8 cellular contexts compared by ENCODE assay signal in genomic region chr6:166830185-166830890, GRCh38.
A peak's percentile ranks its signal among the peaks of the same experiment; 100 is the strongest.
DNase-seq lines count a peak whose midpoint lies in the region; ATAC-seq, FAIRE-seq and TF ChIP-seq lines count a peak whose summit lies in the region.

No MANE protein-coding gene starts in this region.

- H3K4me1 ChIP-seq in GM12878 (ENCODE audit: control insufficient read depth, insufficient read depth, low read length): peaks cover 19% of the 10 kb centered on the region
- no peaks in the 10 kb centered on the region for H3K4me1 ChIP-seq in MM.1S (ENCODE audit: low read length)

- H3K4me1 Mint-ChIP-seq in mesothelial cell of epicardium: peaks cover 2% of the 10 kb centered on the region

- no peaks in the 10 kb centered on the region for H4K20me1 ChIP-seq in GM12878 (ENCODE audit: control insufficient read depth, insufficient read depth)
- H4K20me1 ChIP-seq in MM.1S (ENCODE audit: insufficient read depth, low read length): no peaks in the 10 kb centered on the region

- TF ChIP-seq RAD21 in GM12878 (IDR thresholded peaks at IDR 0.05; ENCODE audit: insufficient read depth, low read depth, low read length): no peak

- H3K4me2 ChIP-seq in GM12878 (ENCODE audit: control insufficient read depth, insufficient read depth): peak overlapping the region; percentile 88
- H3K4me2 ChIP-seq in MM.1S (ENCODE audit: low read depth, low read length): no peak overlapping the region

- H2AFZ ChIP-seq in GM12878 (ENCODE audit: control insufficient read depth, low read depth, low read length) (peak overlapping the region; percentile 63), MM.1S (ENCODE audit: low read length) (no peak overlapping the region)

- intact Hi-C loops in GM12878 (cut with micrococcal nuclease; ENCODE audit: unreplicated experiment): loop anchor here (1.0 to 5.0 kb wide), 5 partner anchors 18 to 267 kb away; partner anchors contain the start of gene CEP43
- intact Hi-C loops in Right ventricle myocardium superior (cut with DNase I): no loop called here

- TF ChIP-seq CTCF in GM12878 (IDR thresholded peaks at IDR 0.05 in 2 of 3, conservative IDR thresholded peaks at IDR 0.05 in 1 of 3; ENCODE audit: control insufficient read depth in 2 of 3, extremely low read depth in 1 of 3, insufficient read depth in 1 of 3, low read depth in 3 of 3, low read length in 3 of 3) (no peak), MM.1S (IDR thresholded peaks at IDR 0.05; ENCODE audit: low read length) (no peak), mesothelial cell of epicardium (IDR thresholded peaks at IDR 0.05; ENCODE audit: unreplicated experiment) (no peak)

- H3K27ac Mint-ChIP-seq in mesothelial cell of epicardium: no peak overlapping the region

- no peaks in the 10 kb centered on the region for H3K79me2 ChIP-seq in GM12878 (ENCODE audit: control insufficient read depth, insufficient read depth, low read length)
- no peaks in the 10 kb centered on the region for H3K79me2 ChIP-seq in MM.1S (ENCODE audit: low read length)

- TF ChIP-seq EP300 in GM12878 (IDR thresholded peaks at IDR 0.05; ENCODE audit: borderline replicate concordance in 1 of 2, control insufficient read depth in 1 of 2, low read depth in 2 of 2, low read length in 2 of 2): peak; percentile 28 to 35; a peak in 2 of 4 replicates

- no peak overlapping the region for H3K4me3 Mint-ChIP-seq in mesothelial cell of epicardium

- WGBS in GM12878 (ENCODE audit: insufficient coverage, insufficient replicate concordance, low lambda C conversion rate, missing lambda C conversion rate): 5% methylated on average over 8 of the region's 8 CpGs

- peak; percentile 51 for DNase-seq in GM18507 (ENCODE audit: extremely low spot score, insufficient read length, low read depth)
- peak; percentile 80 for DNase-seq in GM12878 (ENCODE audit: low read depth, low spot score)
- no peak for DNase-seq in MM.1S
- no peak for DNase-seq in Right ventricle myocardium superior
- no peak for DNase-seq in mesothelial cell of epicardium (ENCODE audit: low spot score in 2 of 2, unreplicated experiment in 2 of 2)
- DNase-seq in substantia nigra (lab: John Stamatoyannopoulos, UW): no peak

- peaks cover 9% of the 10 kb centered on the region for H3K27me3 Mint-ChIP-seq in mesothelial cell of epicardium (ENCODE audit: low read depth)

- no peak; the same call in 1 of the 2 replicates for TF ChIP-seq POLR2A in GM12878 (IDR thresholded peaks at IDR 0.05; ENCODE audit: low read depth, low read length)

- FAIRE-seq in GM18507 (lab: Jason Lieb, UNC) (peak; percentile 98), GM12878 (lab: Jason Lieb, UNC) (peak; percentile 81)

- in situ Hi-C loops in GM12878 (cut with MboI): no loop called here

- no peaks in the 10 kb centered on the region for H3K36me3 Mint-ChIP-seq in mesothelial cell of epicardium

- CTCF ChIA-PET in GM12878 (lab: Yijun Ruan, JAX): interaction anchor here (1.0 to 1.6 kb wide), 6 partner anchors 10 to 285 kb away, joined by 3 to 6 read pairs (median 4); no protein-coding TSS in a partner anchor

- H3K9me2 ChIP-seq in MM.1S (replicated peaks; ENCODE audit: insufficient read depth, low read length): no peaks in the 10 kb centered on the region

- RAD21 ChIA-PET in GM12878 (lab: Charles Lee; ENCODE audit: unreplicated experiment): interaction anchor here (0.5 to 1.2 kb wide), 4 partner anchors 33 to 149 kb away, joined by 3 to 6 read pairs (median 4); no protein-coding TSS in a partner anchor

- H3K27me3 ChIP-seq in GM12878 (replicated peaks in 1 of 2; ENCODE audit: control insufficient read depth in 2 of 2, insufficient read depth in 2 of 2, low read length in 1 of 2): no peaks in the 10 kb centered on the region
- H3K27me3 ChIP-seq in MM.1S (replicated peaks; ENCODE audit: insufficient read depth, low read length): no peaks in the 10 kb centered on the region

- peaks cover 25% of the 10 kb centered on the region for H3K9me3 ChIP-seq in GM12878 (replicated peaks; ENCODE audit: control insufficient read depth, insufficient read depth, low read length)
- H3K9me3 ChIP-seq in MM.1S (replicated peaks; ENCODE audit: insufficient read depth, low read length): no peaks in the 10 kb centered on the region

- peak overlapping the region; percentile 3; the same call in 1 of the 2 replicates for H3K4me3 ChIP-seq in GM12878
- no peak overlapping the region for H3K4me3 ChIP-seq in MM.1S (ENCODE audit: low read length)

- H3K9me3 Mint-ChIP-seq in mesothelial cell of epicardium: no peaks in the 10 kb centered on the region

- POLR2A ChIA-PET in GM12878 (lab: Charles Lee): interaction anchor here (0.8 to 1.0 kb wide), 2 partner anchors 126 to 243 kb away, joined by 3 read pairs; partner anchors contain the start of gene RNASET2

- ATAC-seq in GM19463 (IDR thresholded peaks at IDR 0.05; ENCODE audit: unreplicated experiment) (peak; percentile 85), HG03139 (IDR thresholded peaks at IDR 0.05; ENCODE audit: unreplicated experiment) (peak; percentile 92), GM12878 (peak; percentile 94), Right ventricle myocardium superior (ENCODE audit: poor library complexity) (no peak)

- no peaks in the 10 kb centered on the region for H3F3A ChIP-seq in MM.1S (ENCODE audit: insufficient read depth, low read length)

- H3K27ac ChIP-seq in GM12878 (ENCODE audit: control insufficient read depth, insufficient read depth) (peak overlapping the region; percentile 99), MM.1S (ENCODE audit: low read length) (no peak overlapping the region), substantia nigra (ENCODE audit: low read depth, low read length, poor library complexity, severe bottlenecking) (no peak overlapping the region)

- no TSS peak for BruUV-seq in GM12878 (replicated peaks; lab: Mats Ljungman, UMichigan)

- SMC1A ChIA-PET in GM12878 (lab: Charles Lee; ENCODE audit: uncharacterized antibody, unreplicated experiment): interaction anchor here (0.7 to 2.8 kb wide), 13 partner anchors 10 to 326 kb away, joined by 3 to 10 read pairs (median 3); partner anchors contain the start of genes CEP43 and RNASET2

- H3K36me3 ChIP-seq in GM12878 (ENCODE audit: control insufficient read depth in 2 of 2, insufficient read depth in 2 of 2, low read length in 1 of 2) (no peaks in the 10 kb centered on the region), MM.1S (replicated peaks; ENCODE audit: insufficient read depth, low read length) (no peaks in the 10 kb centered on the region)

- peak overlapping the region; percentile 79 for H3K9ac ChIP-seq in GM12878 (ENCODE audit: control insufficient read depth, insufficient read depth, low read length)
- no peak overlapping the region for H3K9ac ChIP-seq in MM.1S (ENCODE audit: low read length)

TF ChIP-seq in GM12878, 131 proteins besides CTCF, POLR2A, EP300 and RAD21 (continues in another document):
- 0 out of 2 replicates have a peak, but pooled peaks have one; percentile 9 for TF ChIP-seq TAF1 (IDR thresholded peaks at IDR 0.05; ENCODE audit: borderline replicate concordance, low read depth, low read length)
- TF ChIP-seq CBX5 (IDR thresholded peaks at IDR 0.05; ENCODE audit: low read depth): peak; percentile 23; the same call in 1 of the 2 replicates
- peak; percentile 35; the same call in 1 of the 2 replicates for TF ChIP-seq JUNB (IDR thresholded peaks at IDR 0.05)
- peak in 1 of 2 experiments; percentile 59; a peak in 2 of 3 replicates for TF ChIP-seq EGR1 (IDR thresholded peaks at IDR 0.05; ENCODE audit: borderline replicate concordance in 1 of 2, low read depth in 2 of 2, low read length in 2 of 2)
- 0 out of 2 replicates have a peak, but pooled peaks have one; percentile 27 for TF ChIP-seq TCF3 (IDR thresholded peaks at IDR 0.05; ENCODE audit: borderline replicate concordance, insufficient read depth, low read depth, low read length)
- TF ChIP-seq SRF (IDR thresholded peaks at IDR 0.05; ENCODE audit: low read depth in 2 of 2, low read length in 2 of 2): no peak
- no peak for TF ChIP-seq ESRRA (IDR thresholded peaks at IDR 0.05; ENCODE audit: low read length)
- TF ChIP-seq ATF7 (IDR thresholded peaks at IDR 0.05; ENCODE audit: low read depth): peak; percentile 55
- TF ChIP-seq BMI1 (IDR thresholded peaks at IDR 0.05; ENCODE audit: borderline replicate concordance): no peak; the same call in 1 of the 2 replicates
- TF ChIP-seq CHD2 (IDR thresholded peaks at IDR 0.05; ENCODE audit: borderline replicate concordance, low read depth, low read length): no peak
- TF ChIP-seq CEBPZ (IDR thresholded peaks at IDR 0.05; ENCODE audit: low read depth, low read length): no peak
- no peak for TF ChIP-seq STAT1 (conservative IDR thresholded peaks at IDR 0.05)
- no peak for TF ChIP-seq IRF3 (IDR thresholded peaks at IDR 0.05)

Comparison
In these comparisons a context has a peak if more than half of its experiments do, and no peak if none do; other contexts are left out.
1. DNase-seq: peak in GM18507 (single experiment) and GM12878 (single experiment); none in MM.1S (single experiment), Right ventricle myocardium superior (single experiment), mesothelial cell of epicardium (0 of 2) and substantia nigra (0 of 49).